ENCODE assay signal across 12 cellular contexts in the genomic region with DNA sequence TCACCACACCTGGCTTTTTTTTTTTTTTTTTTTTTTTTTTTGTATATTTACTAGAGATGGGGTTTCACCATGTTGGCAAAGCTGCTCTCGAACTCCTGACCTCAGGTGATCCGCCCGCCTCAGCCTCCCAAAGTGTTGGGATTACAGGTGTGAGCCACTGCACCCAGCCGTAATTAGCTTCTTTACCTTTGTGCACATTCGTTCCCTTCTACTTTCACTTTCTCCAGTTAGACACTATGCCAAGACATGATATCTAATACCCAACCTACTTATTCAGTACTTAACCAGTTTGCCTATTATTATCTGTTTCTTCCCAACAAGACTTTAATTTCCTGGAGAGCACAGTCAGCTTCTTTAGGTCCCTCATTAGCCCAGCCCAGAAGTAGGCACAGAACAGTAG. TPM values are rescaled to one million over a fixed set of nuclear protein-coding genes. Genes with fewer than 3 reads are reported as not detected.
DNase-seq lines count a peak whose midpoint lies in the region; ATAC-seq, FAIRE-seq and TF ChIP-seq lines count a peak whose summit lies in the region.
"Had no signal": no experiment of that assay in that cellular context is flagged by ENCODE, and none has a peak within 500 bp of the region (broad histone marks: within the 10 kb centered on the region; RNA-seq: fewer than 3 reads in every experiment).

No MANE protein-coding gene starts in this region.

- no peak for TF ChIP-seq CTCF in activated CD8-positive, alpha-beta T cell treated with anti-CD3 and anti-CD28 coated beads for 36 hours (IDR thresholded peaks at IDR 0.05)
- TF ChIP-seq CTCF in mucosa of descending colon (IDR thresholded peaks at IDR 0.05) (no peak), GM10266 (IDR thresholded peaks at IDR 0.05; ENCODE audit: control insufficient read depth, insufficient read depth, low read depth, missing control alignments) (no peak)

- peak overlapping the region; percentile 14 to 77 (median 64) for H3K4me3 Mint-ChIP-seq in CD4-positive, alpha-beta memory T cell
- H3K4me3 Mint-ChIP-seq in activated CD8-positive, alpha-beta T cell treated with anti-CD3 and anti-CD28 coated beads for 36 hours, result peak overlapping the region; percentile 67

- no peak overlapping the region for H3K4me3 ChIP-seq in CD4-positive, alpha-beta memory T cell (ENCODE audit: low read length in 2 of 2)
- H3K4me3 ChIP-seq in mucosa of descending colon, result no peak overlapping the region
- H3K4me3 ChIP-seq: K562 had no signal

- H3K36me3 ChIP-seq in CD4-positive, alpha-beta memory T cell (ENCODE audit: insufficient read depth, low read length), result no peaks in the 10 kb centered on the region
- no peaks in the 10 kb centered on the region for H3K36me3 ChIP-seq in mucosa of descending colon (ENCODE audit: low read depth)

- peaks cover 3 to 9% of the 10 kb centered on the region in 2 donors for H3K27me3 Mint-ChIP-seq in CD4-positive, alpha-beta memory T cell
- H3K27me3 Mint-ChIP-seq in activated CD8-positive, alpha-beta T cell treated with anti-CD3 and anti-CD28 coated beads for 36 hours, result peaks cover 2% of the 10 kb centered on the region

- POLR2A ChIA-PET in CD4-positive, alpha-beta memory T cell (lab: Charles Lee; ENCODE audit: partially characterized antibody), result no interaction called here
- POLR2A ChIA-PET in activated CD8-positive, alpha-beta T cell treated with anti-CD3 and anti-CD28 coated beads for 36 hours (lab: Charles Lee), result no interaction called here

- FAIRE-seq in GM12891 (lab: Jason Lieb, UNC), result peak; percentile 28
- FAIRE-seq: K562 had no signal

- CTCF ChIA-PET in CD4-positive, alpha-beta memory T cell (lab: Charles Lee; ENCODE audit: partially characterized antibody), result interaction anchor here (0.6 kb wide), 1 partner anchor 576 kb away, joined by 5 read pairs; no protein-coding TSS in a partner anchor
- CTCF ChIA-PET in activated CD8-positive, alpha-beta T cell treated with anti-CD3 and anti-CD28 coated beads for 36 hours (lab: Charles Lee), result interaction anchor here (0.7 to 1.9 kb wide), 5 partner anchors 10 to 433 kb away, joined by 3 to 9 read pairs (median 4); no protein-coding TSS in a partner anchor

- intact Hi-C loops in CD4-positive, alpha-beta memory T cell (cut with micrococcal nuclease), result no loop called here
- intact Hi-C loops in activated CD8-positive, alpha-beta T cell treated with anti-CD3 and anti-CD28 coated beads for 36 hours (cut with micrococcal nuclease), result no loop called here
- intact Hi-C loops in mucosa of descending colon (cut with DNase I, micrococcal nuclease), result loop anchor here in 1 of 2 donors (10.0 kb wide), 1 partner anchor 54 kb away; a partner anchor contains a TSS

- no peak for ATAC-seq in activated CD8-positive, alpha-beta T cell treated with anti-CD3 and anti-CD28 coated beads for 36 hours
- ATAC-seq in mucosa of descending colon (peak; percentile 54), GM19023 (IDR thresholded peaks at IDR 0.05; ENCODE audit: unreplicated experiment) (no peak)
- ATAC-seq: K562 had no signal

- peaks cover 17% of the 10 kb centered on the region for H3K4me1 ChIP-seq in CD4-positive, alpha-beta memory T cell (ENCODE audit: insufficient read depth, low read length)
- H3K4me1 ChIP-seq in mucosa of descending colon (ENCODE audit: low read depth), result peaks cover 28% of the 10 kb centered on the region

- no peaks in the 10 kb centered on the region for H3K9me3 ChIP-seq in CD4-positive, alpha-beta memory T cell (ENCODE audit: control insufficient read depth in 1 of 2, low read length in 2 of 2)
- no peaks in the 10 kb centered on the region for H3K9me3 ChIP-seq in mucosa of descending colon

- peak in 1 of 5 donors; percentile 3 for DNase-seq in CD4-positive, alpha-beta memory T cell
- no peak for DNase-seq in GM12891 (ENCODE audit: insufficient read length, low spot score)
- no peak for DNase-seq in activated CD8-positive, alpha-beta T cell treated with anti-CD3 and anti-CD28 coated beads for 36 hours
- DNase-seq in mucosa of descending colon, result peak in 1 of 3 donors; percentile 37
- no peak for DNase-seq in GM10266 (ENCODE audit: extremely low spot score)
- no peak for DNase-seq in NCI-H1105 treated with DMSO at 0.1 percent for 48 hours (lab: John Stamatoyannopoulos, UW)
- DNase-seq: activated CD4-positive, alpha-beta T cell treated with anti-CD3 and anti-CD28 coated beads, Interleukin-2, amount 50 U/mL, for 48 hours; amniotic stem cell; NCI-H187 treated with DMSO at 0.1 percent for 48 hours; retina had no signal

- H3K27ac ChIP-seq in CD4-positive, alpha-beta memory T cell (ENCODE audit: low read depth, low read length), result no peak overlapping the region

- TF ChIP-seq POLR2A in GM12891 (IDR thresholded peaks at IDR 0.05; ENCODE audit: low read depth, low read length), result no peak

- peak overlapping the region in 2 of 7 donors; percentile 2 to 17 for H3K27ac Mint-ChIP-seq in CD4-positive, alpha-beta memory T cell
- peak overlapping the region; percentile 5 for H3K27ac Mint-ChIP-seq in activated CD8-positive, alpha-beta T cell treated with anti-CD3 and anti-CD28 coated beads for 36 hours

- no peaks in the 10 kb centered on the region for H3K9me3 Mint-ChIP-seq in CD4-positive, alpha-beta memory T cell
- no peaks in the 10 kb centered on the region for H3K9me3 Mint-ChIP-seq in activated CD8-positive, alpha-beta T cell treated with anti-CD3 and anti-CD28 coated beads for 36 hours

- H3K27me3 ChIP-seq in CD4-positive, alpha-beta memory T cell (ENCODE audit: insufficient read depth, low read length), result no peaks in the 10 kb centered on the region

- H3K4me1 Mint-ChIP-seq in CD4-positive, alpha-beta memory T cell, result peaks cover 17 to 31% (median 21%) of the 10 kb centered on the region in 4 donors
- peaks cover 26% of the 10 kb centered on the region for H3K4me1 Mint-ChIP-seq in activated CD8-positive, alpha-beta T cell treated with anti-CD3 and anti-CD28 coated beads for 36 hours (ENCODE audit: low read depth)

- H3K36me3 Mint-ChIP-seq in CD4-positive, alpha-beta memory T cell, result no peaks in the 10 kb centered on the region
- H3K36me3 Mint-ChIP-seq in activated CD8-positive, alpha-beta T cell treated with anti-CD3 and anti-CD28 coated beads for 36 hours (ENCODE audit: low read depth), result no peaks in the 10 kb centered on the region

TF ChIP-seq in GM12891, 5 proteins besides CTCF, POLR2A, EP300 and RAD21:
- TF ChIP-seq PAX5 (IDR thresholded peaks at IDR 0.05; ENCODE audit: insufficient read depth, low read length, severe bottlenecking) (no peak), POU2F2 (IDR thresholded peaks at IDR 0.05; ENCODE audit: low read depth, low read length) (no peak), SPI1 (IDR thresholded peaks at IDR 0.05; ENCODE audit: low read depth, low read length) (no peak), TAF1 (IDR thresholded peaks at IDR 0.05; ENCODE audit: low read depth, low read length) (no peak), POLR2AphosphoS5 (IDR thresholded peaks at IDR 0.05; ENCODE audit: low read depth, low read length) (no peak)

RNA-seq across cellular contexts. Expression of a gene that starts 5.3 kb away (rescaled TPM):
- not detected for total RNA-seq in CD4-positive, alpha-beta memory T cell
- not detected for polyA plus RNA-seq in CD4-positive, alpha-beta memory T cell
- 0.92 TPM for polyA plus RNA-seq in GM12891 (2012; ENCODE audit: low read depth, missing spikeins)
- 1 to 10 TPM in 1 of 2 experiments, under 1 TPM in 1; 0.70 to 1.1 TPM for total RNA-seq in activated CD8-positive, alpha-beta T cell treated with anti-CD3 and anti-CD28 coated beads for 36 hours
- 10 to 100 TPM; 19.9 to 37.6 (median 28.0) TPM for total RNA-seq in mucosa of descending colon

RNA-seq across cellular contexts. Expression of a gene that starts 54.6 kb away (rescaled TPM):
- 1 to 10 TPM; 3.2 to 5.1 TPM for total RNA-seq in CD4-positive, alpha-beta memory T cell
- polyA plus RNA-seq in CD4-positive, alpha-beta memory T cell, result 1 to 10 TPM; 1.7 to 2.0 TPM
- 132 TPM for polyA plus RNA-seq in GM12891 (2012; ENCODE audit: low read depth, missing spikeins)
- total RNA-seq in activated CD8-positive, alpha-beta T cell treated with anti-CD3 and anti-CD28 coated beads for 36 hours, result 100 to 1,000 TPM; 258 to 273 TPM
- 100 to 1,000 TPM; 120 to 373 (median 193) TPM for total RNA-seq in mucosa of descending colon

RNA-seq across cellular contexts. Expression of a gene that starts 55.1 kb away (rescaled TPM):
- total RNA-seq in CD4-positive, alpha-beta memory T cell, result 10 to 100 TPM; 19.3 to 22.0 TPM
- polyA plus RNA-seq in CD4-positive, alpha-beta memory T cell, result 10 to 100 TPM; 50.0 to 58.2 TPM
- polyA plus RNA-seq in GM12891 (2012; ENCODE audit: low read depth, missing spikeins), result 36.6 TPM
- 10 to 100 TPM; 80.4 to 85.6 TPM for total RNA-seq in activated CD8-positive, alpha-beta T cell treated with anti-CD3 and anti-CD28 coated beads for 36 hours
- 10 to 100 TPM in 2 of 3 donors, 1 to 10 TPM in 1; 9.6 to 14.7 (median 13.7) TPM for total RNA-seq in mucosa of descending colon

Comparison
In these comparisons a context has a peak if more than half of its experiments do, and no peak if none do; other contexts are left out.
1. RNA of a gene that starts 5.3 kb away (total RNA-seq): 19.9 to 37.6 TPM in mucosa of descending colon; 0.70 to 1.1 TPM in activated CD8-positive, alpha-beta T cell treated with anti-CD3 and anti-CD28 coated beads for 36 hours and not detected in CD4-positive, alpha-beta memory T cell; every median in the first group is over 4 times any median in the second.
2. RNA of a gene that starts 54.6 kb away (total RNA-seq): 258 to 273 TPM in activated CD8-positive, alpha-beta T cell treated with anti-CD3 and anti-CD28 coated beads for 36 hours and 120 to 373 TPM in mucosa of descending colon; 3.2 to 5.1 TPM in CD4-positive, alpha-beta memory T cell; every median in the first group is over 10 times any median in the second.